ENCODE assay signal across 8 cellular contexts in genomic region chr19:13841339-13842293, GRCh38. TPM values are rescaled to one million over a fixed set of nuclear protein-coding genes. Genes with fewer than 3 reads are reported as not detected.
DNase-seq lines count a peak whose midpoint lies in the region; ATAC-seq, FAIRE-seq and TF ChIP-seq lines count a peak whose summit lies in the region.

No MANE protein-coding gene starts in this region.

- DNase-seq in DMS53 (lab: John Stamatoyannopoulos, UW) (peak; percentile 47), DMS53 treated with DMSO at 0.1 percent for 48 hours (lab: John Stamatoyannopoulos, UW; ENCODE audit: unreplicated experiment) (no peak), esophagus muscularis mucosa (ENCODE audit: extremely low spot score) (no peak), urothelium cell line (ENCODE audit: low spot score) (no peak), T1000 (lab: John Stamatoyannopoulos, UW) (no peak)
- DNase-seq in activated CD4-positive, alpha-beta T cell treated with anti-CD3 and anti-CD28 coated beads, Interleukin-2, amount 10 ng/mL, durations not matched to agents 7 days and 5 days = peak; percentile 29

- intact Hi-C loops in esophagus muscularis mucosa (cut with DNase I) = loop anchor here (10.0 kb wide), 1 partner anchor 687 kb away; the partner anchor contains the start of genes IER2 and STX10

- 0% methylated on average over 5 of the region's 24 CpGs for WGBS in esophagus muscularis mucosa

- H3K36me3 Mint-ChIP-seq in activated CD4-positive, alpha-beta T cell treated with anti-CD3 and anti-CD28 coated beads, Interleukin-2, amount 10 ng/mL, durations not matched to agents 7 days and 5 days (ENCODE audit: low read depth) = peaks cover 39% of the 10 kb centered on the region
- no peaks in the 10 kb centered on the region for H3K36me3 Mint-ChIP-seq in nephron (ENCODE audit: low read depth)

- no peak for ATAC-seq in HG02981 (IDR thresholded peaks at IDR 0.05; ENCODE audit: unreplicated experiment)

- peak overlapping the region; percentile 85 to 100 (median 100) for H3K4me3 ChIP-seq in esophagus muscularis mucosa

- peak overlapping the region; percentile 94 for H3K4me3 Mint-ChIP-seq in activated CD4-positive, alpha-beta T cell treated with anti-CD3 and anti-CD28 coated beads, Interleukin-2, amount 10 ng/mL, durations not matched to agents 7 days and 5 days
- H3K4me3 Mint-ChIP-seq in nephron = peak overlapping the region; percentile 95 to 97 (median 96)

- peak overlapping the region; percentile 90 for H3K27ac Mint-ChIP-seq in activated CD4-positive, alpha-beta T cell treated with anti-CD3 and anti-CD28 coated beads, Interleukin-2, amount 10 ng/mL, durations not matched to agents 7 days and 5 days
- H3K27ac Mint-ChIP-seq in nephron = peak overlapping the region; percentile 86 to 94 (median 90)

- H3K9me3 Mint-ChIP-seq in activated CD4-positive, alpha-beta T cell treated with anti-CD3 and anti-CD28 coated beads, Interleukin-2, amount 10 ng/mL, durations not matched to agents 7 days and 5 days = no peaks in the 10 kb centered on the region
- H3K9me3 Mint-ChIP-seq in nephron = no peaks in the 10 kb centered on the region

- TF ChIP-seq CTCF in esophagus muscularis mucosa (IDR thresholded peaks at IDR 0.05) = no peak
- no peak for TF ChIP-seq CTCF in nephron (IDR thresholded peaks at IDR 0.05; ENCODE audit: unreplicated experiment in 3 of 3)

- H3K36me3 ChIP-seq in esophagus muscularis mucosa = peaks cover 0 to 32% (median 6%) of the 10 kb centered on the region in 4 donors

- H3K4me1 ChIP-seq in esophagus muscularis mucosa = peaks cover 53 to 86% (median 79%) of the 10 kb centered on the region in 4 donors

- POLR2A ChIA-PET in activated CD4-positive, alpha-beta T cell treated with anti-CD3 and anti-CD28 coated beads, Interleukin-2, amount 10 ng/mL, durations not matched to agents 7 days and 5 days (lab: Charles Lee) = no interaction called here

- TF ChIP-seq POLR2A in esophagus muscularis mucosa (IDR thresholded peaks at IDR 0.05; ENCODE audit: low read depth) = peak; percentile 38

- CTCF ChIA-PET in activated CD4-positive, alpha-beta T cell treated with anti-CD3 and anti-CD28 coated beads, Interleukin-2, amount 10 ng/mL, durations not matched to agents 7 days and 5 days (lab: Charles Lee) = interaction anchor here (1.2 to 1.6 kb wide), 3 partner anchors 20 to 57 kb away, joined by 3 to 4 read pairs (median 3); no protein-coding TSS in a partner anchor

- no peak for TF ChIP-seq EP300 in esophagus muscularis mucosa (IDR thresholded peaks at IDR 0.05)

- no peak for FAIRE-seq in urothelium cell line (lab: Jason Lieb, UNC)

- no peaks in the 10 kb centered on the region for H3K9me3 ChIP-seq in esophagus muscularis mucosa

- H3K4me1 Mint-ChIP-seq in activated CD4-positive, alpha-beta T cell treated with anti-CD3 and anti-CD28 coated beads, Interleukin-2, amount 10 ng/mL, durations not matched to agents 7 days and 5 days = peaks cover 60% of the 10 kb centered on the region
- H3K4me1 Mint-ChIP-seq in nephron = peaks cover 30% of the 10 kb centered on the region

- H3K27me3 Mint-ChIP-seq in activated CD4-positive, alpha-beta T cell treated with anti-CD3 and anti-CD28 coated beads, Interleukin-2, amount 10 ng/mL, durations not matched to agents 7 days and 5 days = no peaks in the 10 kb centered on the region
- H3K27me3 Mint-ChIP-seq in nephron (ENCODE audit: low read depth) = no peaks in the 10 kb centered on the region

- H3K27me3 ChIP-seq in esophagus muscularis mucosa = no peaks in the 10 kb centered on the region

- H3K27ac ChIP-seq in esophagus muscularis mucosa (replicated peaks in 1 of 4) = peak overlapping the region; percentile 99 to 100 (median 100)

RNA-seq across cellular contexts. Expression of gene NANOS3, which starts 35.3 kb away (rescaled TPM):
- under 1 TPM in 1 of 2 experiments, not detected in 1; 0.48 TPM for total RNA-seq in activated CD4-positive, alpha-beta T cell treated with anti-CD3 and anti-CD28 coated beads, Interleukin-2, amount 10 ng/mL, durations not matched to agents 7 days and 5 days
- total RNA-seq in esophagus muscularis mucosa = not detected

RNA-seq across cellular contexts. Expression of gene ZSWIM4, which starts 46.4 kb away (rescaled TPM):
- total RNA-seq in activated CD4-positive, alpha-beta T cell treated with anti-CD3 and anti-CD28 coated beads, Interleukin-2, amount 10 ng/mL, durations not matched to agents 7 days and 5 days = 1 to 10 TPM; 6.0 to 6.2 TPM
- 10 to 100 TPM in 1 of 4 donors, 1 to 10 TPM in 3; 5.3 to 11.6 (median 7.8) TPM for total RNA-seq in esophagus muscularis mucosa

Comparison
In these comparisons a context has a peak if more than half of its experiments do, and no peak if none do; other contexts are left out.
1. DNase-seq: peak in DMS53 (single experiment) and activated CD4-positive, alpha-beta T cell treated with anti-CD3 and anti-CD28 coated beads, Interleukin-2, amount 10 ng/mL, durations not matched to agents 7 days and 5 days (single experiment); none in DMS53 treated with DMSO at 0.1 percent for 48 hours (single experiment), esophagus muscularis mucosa (single experiment), urothelium cell line (single experiment) and T1000 (single experiment).